ENCODE assay signal across 18 cellular contexts in genomic region chr1:202638019-202638887, GRCh38.
DNase-seq lines count a peak whose midpoint lies in the region; ATAC-seq and TF ChIP-seq lines count a peak whose summit lies in the region.
"Had no signal": no experiment of that assay in that cellular context is flagged by ENCODE, and none has a peak within 500 bp of the region (broad histone marks: within the 10 kb centered on the region; RNA-seq: fewer than 3 reads in every experiment).

No MANE protein-coding gene starts in this region.

- intact Hi-C loops in mucosa of descending colon (cut with DNase I, micrococcal nuclease): no loop called here

- peaks cover 23% of the 10 kb centered on the region for H3K27me3 ChIP-seq in NT2/D1 (ENCODE audit: insufficient read depth, insufficient read length)
- H3K27me3 ChIP-seq: pancreas had no signal

- peak overlapping the region; percentile 11 for H3K9ac ChIP-seq in NT2/D1 (ENCODE audit: insufficient read length, low read depth)

- H3K9me3 ChIP-seq in NT2/D1 (ENCODE audit: insufficient read depth, low read length) (no peaks in the 10 kb centered on the region), mucosa of descending colon (no peaks in the 10 kb centered on the region)
- H3K9me3 ChIP-seq: pancreas, SJSA1, spleen, thoracic aorta had no signal

- H3K36me3 ChIP-seq in NT2/D1 (ENCODE audit: insufficient read depth, insufficient read length, low read length): no peaks in the 10 kb centered on the region
- H3K36me3 ChIP-seq in mucosa of descending colon (ENCODE audit: low read depth): no peaks in the 10 kb centered on the region
- H3K36me3 ChIP-seq: pancreas, SJSA1, spleen, thoracic aorta had no signal

- peak; percentile 81 for DNase-seq in DMS 273 treated with DMSO at 0.1 percent for 48 hours (lab: John Stamatoyannopoulos, UW)
- DNase-seq in NCI-H1694 (lab: John Stamatoyannopoulos, UW): peak; percentile 57
- DNase-seq in NT2/D1 (ENCODE audit: low read depth, low spot score): peak; percentile 58
- DNase-seq in mucosa of descending colon: peak in 2 of 3 donors; percentile 65 to 69
- no peak for DNase-seq in central memory CD4-positive, alpha-beta T cell
- no peak for DNase-seq in foreskin fibroblast
- DNase-seq: activated CD4-positive, alpha-beta T cell treated with anti-CD3 and anti-CD28 coated beads for 1 hour; activated gamma-delta T cell; amygdala; hippocampal formation; NCI-H2227 treated with DMSO at 0.1 percent for 48 hours; pancreas; PC-3; spleen had no signal

- peak; percentile 87 for ATAC-seq in mucosa of descending colon
- ATAC-seq in activated CD4-positive, CD25-positive, alpha-beta regulatory T cell treated with anti-CD3 and anti-CD28 coated beads, Interleukin-2, amount 50 U/mL, for 24 hours: no peak
- ATAC-seq in GM18858 (IDR thresholded peaks at IDR 0.05; ENCODE audit: unreplicated experiment): no peak
- ATAC-seq: pancreas, PC-3 had no signal

- H3K4me1 ChIP-seq in NT2/D1 (ENCODE audit: insufficient read depth, insufficient read length): peaks cover 22% of the 10 kb centered on the region
- H3K4me1 ChIP-seq in mucosa of descending colon (ENCODE audit: low read depth): peaks cover 28% of the 10 kb centered on the region

- H3K4me3 ChIP-seq in NT2/D1 (ENCODE audit: insufficient read length, low read depth) (no peak overlapping the region), mucosa of descending colon (no peak overlapping the region), foreskin fibroblast (ENCODE audit: low read depth in 1 of 2, low read length in 2 of 2) (no peak overlapping the region)
- H3K4me3 ChIP-seq: pancreas, SJSA1, spleen, thoracic aorta had no signal

- TF ChIP-seq CTCF in mucosa of descending colon (IDR thresholded peaks at IDR 0.05) (no peak), foreskin fibroblast (IDR thresholded peaks at IDR 0.05; ENCODE audit: low read depth, low read length) (no peak)

Comparison
In these comparisons a context has a peak if more than half of its experiments do, and no peak if none do; other contexts are left out.
1. DNase-seq: peak in DMS 273 treated with DMSO at 0.1 percent for 48 hours (single experiment), NCI-H1694 (single experiment), NT2/D1 (single experiment) and mucosa of descending colon (2 of 3); none in central memory CD4-positive, alpha-beta T cell (single experiment) and foreskin fibroblast (0 of 2).